In the genomic region with DNA sequence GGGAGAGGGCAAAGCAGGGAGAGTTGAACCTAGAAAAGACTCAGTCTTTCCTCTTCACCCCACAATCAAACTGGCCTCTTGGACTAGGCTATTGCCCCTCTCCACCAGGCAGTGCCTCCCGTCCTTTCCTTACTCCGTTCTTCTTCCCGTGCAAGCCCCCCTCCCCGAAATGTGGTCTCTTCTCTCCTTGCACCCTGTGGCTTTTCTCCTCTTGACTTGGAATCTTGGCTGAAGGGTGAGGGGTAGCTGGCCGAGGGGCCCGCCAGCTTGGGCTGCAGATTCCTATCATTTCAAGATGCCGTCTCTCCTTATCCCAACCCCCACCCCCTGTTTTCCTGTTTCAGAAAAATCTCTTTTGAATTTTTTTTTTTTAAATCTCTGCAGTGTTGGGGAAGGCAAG, we compare ENCODE assay signal across 21 cellular contexts. TPM values are rescaled to one million over a fixed set of nuclear protein-coding genes. Genes with fewer than 3 reads are reported as not detected.
DNase-seq lines count a peak whose midpoint lies in the region; ATAC-seq, FAIRE-seq and TF ChIP-seq lines count a peak whose summit lies in the region.
"Had no signal": no experiment of that assay in that cellular context is flagged by ENCODE, and none has a peak within 500 bp of the region (broad histone marks: within the 10 kb centered on the region; RNA-seq: fewer than 3 reads in every experiment).

No MANE protein-coding gene starts in this region.

- TF ChIP-seq CTCF in astrocyte (IDR thresholded peaks at IDR 0.05; ENCODE audit: insufficient read depth, low read depth, low read length) = no peak

- CTCF ChIA-PET in activated CD8-positive, alpha-beta T cell treated with anti-CD3 and anti-CD28 coated beads, Interleukin-2, amount 10 ng/mL, durations not matched to agents 7 days and 5 days (lab: Charles Lee) = no interaction called here

- H3K9me3 ChIP-seq in astrocyte (ENCODE audit: insufficient read depth, low read depth, low read length) = no peaks in the 10 kb centered on the region
- H3K9me3 ChIP-seq: breast epithelium, heart left ventricle, transverse colon had no signal

- no peaks in the 10 kb centered on the region for H3K36me3 Mint-ChIP-seq in T-helper 1 cell treated with Interleukin-12 subunit alpha and Interleukin-12 subunit beta and Interleukin-4 antibody, amounts not matched to agents 30 μg/mL and 1 μg/mL, for 36 hours (ENCODE audit: low read depth)
- no peaks in the 10 kb centered on the region for H3K36me3 Mint-ChIP-seq in astrocyte (ENCODE audit: low read depth, unreplicated experiment)
- H3K36me3 Mint-ChIP-seq in memory B cell = no peaks in the 10 kb centered on the region
- H3K36me3 Mint-ChIP-seq in activated CD8-positive, alpha-beta T cell treated with anti-CD3 and anti-CD28 coated beads, Interleukin-2, amount 10 ng/mL, durations not matched to agents 7 days and 5 days (ENCODE audit: low read depth) = no peaks in the 10 kb centered on the region
- H3K36me3 Mint-ChIP-seq: activated naive CD4-positive, alpha-beta T cell treated with anti-CD3 and anti-CD28 coated beads, Interleukin-2, amount 50 U/mL, for 24 hours; stimulated activated memory B cell treated with anti-CD40 and anti-IgM and Interleukin-4, amounts not matched to agents 10 μg/mL and 1 μg/mL and 100 μg/mL, for 72 hours had no signal

- intact Hi-C loops in posterior vena cava (cut with DNase I) = no loop called here

- POLR2A ChIA-PET in activated CD8-positive, alpha-beta T cell treated with anti-CD3 and anti-CD28 coated beads, Interleukin-2, amount 10 ng/mL, durations not matched to agents 7 days and 5 days (lab: Charles Lee) = no interaction called here

- H3K4me2 ChIP-seq in astrocyte (ENCODE audit: low read length) = no peak overlapping the region

- H3K4me3 ChIP-seq in astrocyte (ENCODE audit: insufficient read depth, low read depth, low read length) = no peak overlapping the region

- no peak overlapping the region for H3K9ac ChIP-seq in astrocyte (ENCODE audit: low read length)

- no peaks in the 10 kb centered on the region for H3K9me3 Mint-ChIP-seq in T-helper 1 cell treated with Interleukin-12 subunit alpha and Interleukin-12 subunit beta and Interleukin-4 antibody, amounts not matched to agents 30 μg/mL and 1 μg/mL, for 36 hours
- no peaks in the 10 kb centered on the region for H3K9me3 Mint-ChIP-seq in astrocyte (ENCODE audit: unreplicated experiment)
- H3K9me3 Mint-ChIP-seq in memory B cell = no peaks in the 10 kb centered on the region
- H3K9me3 Mint-ChIP-seq in activated CD8-positive, alpha-beta T cell treated with anti-CD3 and anti-CD28 coated beads, Interleukin-2, amount 10 ng/mL, durations not matched to agents 7 days and 5 days (ENCODE audit: insufficient read depth) = no peaks in the 10 kb centered on the region
- H3K9me3 Mint-ChIP-seq: activated naive CD4-positive, alpha-beta T cell treated with anti-CD3 and anti-CD28 coated beads, Interleukin-2, amount 50 U/mL, for 24 hours; stimulated activated memory B cell treated with anti-CD40 and anti-IgM and Interleukin-4, amounts not matched to agents 10 μg/mL and 1 μg/mL and 100 μg/mL, for 72 hours had no signal

- H3K27me3 ChIP-seq in astrocyte (ENCODE audit: insufficient read depth, low read length) = peaks cover 87% of the 10 kb centered on the region
- H3K27me3 ChIP-seq: breast epithelium had no signal

- H3K4me1 Mint-ChIP-seq in T-helper 1 cell treated with Interleukin-12 subunit alpha and Interleukin-12 subunit beta and Interleukin-4 antibody, amounts not matched to agents 30 μg/mL and 1 μg/mL, for 36 hours (ENCODE audit: low read depth) = peaks cover 3% of the 10 kb centered on the region
- H3K4me1 Mint-ChIP-seq in astrocyte (ENCODE audit: low read depth, unreplicated experiment) (peaks cover 25% of the 10 kb centered on the region), memory B cell (peaks cover 9% of the 10 kb centered on the region)
- peaks cover 11% of the 10 kb centered on the region for H3K4me1 Mint-ChIP-seq in activated CD8-positive, alpha-beta T cell treated with anti-CD3 and anti-CD28 coated beads, Interleukin-2, amount 10 ng/mL, durations not matched to agents 7 days and 5 days (ENCODE audit: low read depth)

- peaks cover 14% of the 10 kb centered on the region for H3K4me1 ChIP-seq in astrocyte (ENCODE audit: insufficient read depth, low read length)

- H3K79me2 ChIP-seq in astrocyte (ENCODE audit: insufficient read depth, low read length) = no peaks in the 10 kb centered on the region

- peaks cover 8% of the 10 kb centered on the region for H4K20me1 ChIP-seq in astrocyte (ENCODE audit: insufficient read depth, low read length)

- peaks cover 52% of the 10 kb centered on the region for H3K27me3 Mint-ChIP-seq in T-helper 1 cell treated with Interleukin-12 subunit alpha and Interleukin-12 subunit beta and Interleukin-4 antibody, amounts not matched to agents 30 μg/mL and 1 μg/mL, for 36 hours (ENCODE audit: low read depth)
- peaks cover 39% of the 10 kb centered on the region for H3K27me3 Mint-ChIP-seq in astrocyte (ENCODE audit: low read depth, unreplicated experiment)
- peaks cover 6% of the 10 kb centered on the region for H3K27me3 Mint-ChIP-seq in memory B cell
- peaks cover 29% of the 10 kb centered on the region for H3K27me3 Mint-ChIP-seq in activated CD8-positive, alpha-beta T cell treated with anti-CD3 and anti-CD28 coated beads, Interleukin-2, amount 10 ng/mL, durations not matched to agents 7 days and 5 days (ENCODE audit: low read depth)

- no peak overlapping the region for H2AFZ ChIP-seq in astrocyte (ENCODE audit: low read depth, low read length)

- H3K27ac ChIP-seq in astrocyte (ENCODE audit: low read depth, low read length) = no peak overlapping the region
- H3K27ac ChIP-seq: 22Rv1, breast epithelium, heart left ventricle had no signal

- no peak overlapping the region for H3K27ac Mint-ChIP-seq in T-helper 1 cell treated with Interleukin-12 subunit alpha and Interleukin-12 subunit beta and Interleukin-4 antibody, amounts not matched to agents 30 μg/mL and 1 μg/mL, for 36 hours
- H3K27ac Mint-ChIP-seq in astrocyte (ENCODE audit: unreplicated experiment) (peak overlapping the region; percentile 64), memory B cell (no peak overlapping the region)
- H3K27ac Mint-ChIP-seq in activated CD8-positive, alpha-beta T cell treated with anti-CD3 and anti-CD28 coated beads, Interleukin-2, amount 10 ng/mL, durations not matched to agents 7 days and 5 days = no peak overlapping the region
- H3K27ac Mint-ChIP-seq: activated naive CD4-positive, alpha-beta T cell treated with anti-CD3 and anti-CD28 coated beads, Interleukin-2, amount 50 U/mL, for 24 hours; CD14-positive monocyte; stimulated activated memory B cell treated with anti-CD40 and anti-IgM and Interleukin-4, amounts not matched to agents 10 μg/mL and 1 μg/mL and 100 μg/mL, for 72 hours had no signal

- DNase-seq in T-helper 1 cell (no peak), astrocyte (ENCODE audit: low read depth) (no peak), memory B cell (ENCODE audit: low spot score in 2 of 2) (no peak), posterior vena cava (ENCODE audit: low spot score) (peak; percentile 54), iPS-NIHi7 (ENCODE audit: extremely low spot score) (no peak)
- no peak for DNase-seq in activated CD8-positive, alpha-beta T cell treated with anti-CD3 and anti-CD28 coated beads, Interleukin-2, amount 10 ng/mL, durations not matched to agents 7 days and 5 days
- DNase-seq: dorsolateral prefrontal cortex; EL; heart left ventricle; kidney glomerular epithelial cell; NCI-H187; NK-92 treated with Interleukin-12 subunit alpha and Interleukin-12 subunit beta, amount 100 ng/mL, for 24 hours; SW 1271; transverse colon had no signal

- FAIRE-seq in astrocyte (lab: Jason Lieb, UNC) = no peak

- H3K4me3 Mint-ChIP-seq in T-helper 1 cell treated with Interleukin-12 subunit alpha and Interleukin-12 subunit beta and Interleukin-4 antibody, amounts not matched to agents 30 μg/mL and 1 μg/mL, for 36 hours = peak overlapping the region; percentile 65
- H3K4me3 Mint-ChIP-seq in astrocyte (ENCODE audit: unreplicated experiment) = peak overlapping the region; percentile 80
- peak overlapping the region; percentile 32 for H3K4me3 Mint-ChIP-seq in memory B cell
- H3K4me3 Mint-ChIP-seq in activated CD8-positive, alpha-beta T cell treated with anti-CD3 and anti-CD28 coated beads, Interleukin-2, amount 10 ng/mL, durations not matched to agents 7 days and 5 days = no peak overlapping the region

- ATAC-seq in memory B cell (ENCODE audit: low read depth) (no peak), HG02759 (IDR thresholded peaks at IDR 0.05; ENCODE audit: unreplicated experiment) (no peak)
- no peak for ATAC-seq in activated CD8-positive, alpha-beta T cell treated with anti-CD3 and anti-CD28 coated beads, Interleukin-2, amount 10 ng/mL, durations not matched to agents 7 days and 5 days
- ATAC-seq: heart left ventricle; stimulated activated memory B cell treated with anti-CD40 and anti-IgM and Interleukin-4, amounts not matched to agents 10 μg/mL and 1 μg/mL and 100 μg/mL, for 72 hours had no signal

- H3K36me3 ChIP-seq in astrocyte (ENCODE audit: insufficient read depth, low read length) = no peaks in the 10 kb centered on the region
- H3K36me3 ChIP-seq: breast epithelium, heart left ventricle, transverse colon had no signal

RNA-seq across cellular contexts. Expression of gene WNT2B, which starts 1.6 kb away (rescaled TPM):
- 18.0 and 18.5 TPM in 2 replicates for total RNA-seq in astrocyte
- total RNA-seq in posterior vena cava = 1 to 10 TPM; 2.5 to 3.2 TPM
- total RNA-seq in activated CD8-positive, alpha-beta T cell treated with anti-CD3 and anti-CD28 coated beads, Interleukin-2, amount 10 ng/mL, durations not matched to agents 7 days and 5 days = not detected
